Comparison of ENCODE assay signal across 26 cellular contexts in genomic region chr1:60808676-60809075, GRCh38.
"Had no signal": no experiment of that assay in that cellular context is flagged by ENCODE, and none has a peak within 500 bp of the region (broad histone marks: within the 10 kb centered on the region; RNA-seq: fewer than 3 reads in every experiment).

No MANE protein-coding gene starts in this region.

- H3K4me3 ChIP-seq: coronary artery, dorsolateral prefrontal cortex, esophagus muscularis mucosa, gastroesophageal sphincter, heart left ventricle, hepatocyte, left lung, lower lobe of right lung, mucosa of descending colon had no signal

- FAIRE-seq: colon, endothelial cell of umbilical vein, frontal cortex, kidney had no signal

- H3K27me3 ChIP-seq: dorsolateral prefrontal cortex, esophagus muscularis mucosa, gastroesophageal sphincter, heart left ventricle, hepatocyte, left lung had no signal

- ATAC-seq: foreskin keratinocyte, gastroesophageal sphincter, heart left ventricle, left cardiac atrium, left lung, left ventricle myocardium superior, lower lobe of right lung, mucosa of descending colon had no signal

- H3K36me3 ChIP-seq: esophagus muscularis mucosa, gastroesophageal sphincter, heart left ventricle, left lung, lower lobe of right lung had no signal

- H2AFZ ChIP-seq: hepatocyte had no signal

- H3K9me3 ChIP-seq: lower lobe of right lung, mucosa of descending colon had no signal

- H3K27me3 Mint-ChIP-seq: naive B cell had no signal

- H3K4me3 Mint-ChIP-seq: immature natural killer cell, mesothelial cell of epicardium, naive B cell had no signal

- DNase-seq: dermis blood vessel endothelial cell; dorsolateral prefrontal cortex; effector CD4-positive, alpha-beta T cell; effector memory CD4-positive, alpha-beta T cell; heart left ventricle; hypothalamus; immature natural killer cell; islet precursor cell; kidney; kidney glomerular epithelial cell; left cardiac atrium; left lung; left ventricle myocardium superior; lower lobe of right lung; mesenchymal stem cell; mucosa of descending colon; naive B cell had no signal

- H3K4me1 Mint-ChIP-seq: immature natural killer cell, naive B cell had no signal

- H3K27ac ChIP-seq: coronary artery, dorsolateral prefrontal cortex, esophagus muscularis mucosa, foreskin keratinocyte, gastroesophageal sphincter, heart left ventricle, hepatocyte, left lung, lower lobe of right lung had no signal

- H3K4me2 ChIP-seq: hepatocyte had no signal

- H3K4me1 ChIP-seq: esophagus muscularis mucosa, foreskin keratinocyte, gastroesophageal sphincter, left lung, lower lobe of right lung had no signal

- H3K36me3 Mint-ChIP-seq: immature natural killer cell had no signal

- H3K79me2 ChIP-seq: hepatocyte had no signal
